In the genomic region with DNA sequence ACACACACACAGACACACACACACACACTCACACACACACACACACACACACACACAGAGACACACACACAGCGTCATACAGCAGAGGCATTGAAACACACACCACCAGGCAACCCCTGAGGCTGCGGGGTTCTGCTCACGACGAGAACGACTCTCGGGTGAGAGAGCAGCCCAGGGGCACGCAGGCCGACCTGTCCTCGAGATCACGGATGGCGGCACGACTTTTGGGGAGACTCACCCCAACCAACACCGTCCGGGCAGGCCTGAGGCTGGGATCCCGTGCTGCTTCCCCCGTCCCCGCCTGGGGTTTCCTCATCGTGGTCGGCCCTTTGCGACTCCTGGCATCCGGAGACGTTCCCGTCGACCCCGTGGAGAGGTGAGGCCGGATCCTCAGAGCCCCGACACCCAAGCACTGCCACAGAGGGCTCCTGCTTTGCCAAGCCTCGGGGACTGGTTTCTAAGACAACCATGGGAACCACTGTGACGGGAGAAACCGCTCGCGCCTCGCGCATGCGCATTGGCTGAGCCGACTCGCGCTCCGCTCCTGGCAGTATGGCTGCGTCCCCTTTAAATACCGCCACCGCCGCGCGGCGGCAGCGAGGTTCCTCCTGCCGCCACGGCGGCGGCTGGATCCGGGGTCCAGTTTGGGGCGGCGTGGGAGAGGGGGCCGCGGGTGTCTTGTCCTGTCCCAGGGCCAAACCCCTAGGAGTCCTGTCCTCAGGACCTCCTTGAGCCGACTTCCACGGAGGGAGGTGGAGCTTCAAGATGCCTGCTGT, we compare ENCODE assay signal across 8 cellular contexts.
DNase-seq lines count a peak whose midpoint lies in the region; ATAC-seq and TF ChIP-seq lines count a peak whose summit lies in the region.
"Not testable (repeated sequence)": the region's sequence is repeated elsewhere in the genome, so short reads cannot be mapped to it uniquely, and the experiment has no call there.

No MANE protein-coding gene starts in this region.

- not testable (repeated sequence) for TF ChIP-seq CTCF in CD14-positive monocyte (IDR thresholded peaks at IDR 0.05); OCI-LY7 (conservative IDR thresholded peaks at IDR 0.05; ENCODE audit: low read length); chondrocyte (IDR thresholded peaks at IDR 0.05)

- DNase-seq in CD14-positive monocyte (ENCODE audit: low spot score), result peak; percentile 5
- DNase-seq in OCI-LY7 (ENCODE audit: low spot score); chondrocyte (ENCODE audit: low spot score): not testable (repeated sequence)
- DNase-seq in activated T-cell treated with anti-CD3 and anti-CD28 coated beads, Interleukin-2, amount 50 U/mL, for 1 hour, result peak; percentile 28
- DNase-seq in left colon, result peak; percentile 18 to 19

- H4K20me1 ChIP-seq in OCI-LY7 (ENCODE audit: insufficient read depth, low read length), result not testable (repeated sequence)

- H3K27ac ChIP-seq in OCI-LY7 (ENCODE audit: low read depth, low read length, poor library complexity, severe bottlenecking); skin epidermis: not testable (repeated sequence)

- not testable (repeated sequence) for H3K9me3 ChIP-seq in OCI-LY7 (ENCODE audit: low read length)

- H3K4me1 ChIP-seq in OCI-LY7 (ENCODE audit: insufficient read depth, low read length, poor library complexity, severe bottlenecking), result not testable (repeated sequence)

- not testable (repeated sequence) for BruUV-seq in OCI-LY7 (replicated peaks; lab: Mats Ljungman, UMichigan)

- not testable (repeated sequence) for H3K79me2 ChIP-seq in OCI-LY7 (ENCODE audit: insufficient read depth, low read depth, low read length)

- intact Hi-C loops in CD14-positive monocyte (cut with micrococcal nuclease); OCI-LY7 (cut with micrococcal nuclease; ENCODE audit: unreplicated experiment); left colon (cut with DNase I, micrococcal nuclease): not testable (repeated sequence)

- H2AFZ ChIP-seq in OCI-LY7 (ENCODE audit: low read length), result not testable (repeated sequence)

- H3K27ac Mint-ChIP-seq in CD14-positive monocyte, result peak overlapping the region in 1 of 7 donors; percentile 74
- not testable (repeated sequence) for H3K27ac Mint-ChIP-seq in chondrocyte (ENCODE audit: unreplicated experiment)

- H3K27me3 Mint-ChIP-seq in CD14-positive monocyte (ENCODE audit: low read depth in 3 of 3); chondrocyte (ENCODE audit: low read depth): not testable (repeated sequence)

- POLR2A ChIA-PET in OCI-LY7 (lab: Charles Lee), result not testable (repeated sequence)

- H3K9me2 ChIP-seq in OCI-LY7 (ENCODE audit: insufficient read depth, low read length), result not testable (repeated sequence)

- not testable (repeated sequence) for H3K36me3 ChIP-seq in OCI-LY7 (ENCODE audit: insufficient read depth, low read length)

- peak; percentile 56 for ATAC-seq in GM19397 (IDR thresholded peaks at IDR 0.05; ENCODE audit: unreplicated experiment)
- ATAC-seq in HG02840 (IDR thresholded peaks at IDR 0.05; ENCODE audit: low FRiP score, unreplicated experiment), result peak; percentile 76
- ATAC-seq in left colon, result peak; percentile 60

- H3K4me3 ChIP-seq in OCI-LY7 (ENCODE audit: low read depth, low read length, poor library complexity, severe bottlenecking) (peak overlapping the region; percentile 52), skin epidermis (peak overlapping the region in 4 of 7 experiments; percentile 16 to 28 (median 20))

- not testable (repeated sequence) for H3K4me1 Mint-ChIP-seq in CD14-positive monocyte; chondrocyte (ENCODE audit: low read depth)

- H3K36me3 Mint-ChIP-seq in CD14-positive monocyte; chondrocyte (ENCODE audit: low read depth): not testable (repeated sequence)

- H3K9me3 Mint-ChIP-seq in CD14-positive monocyte; chondrocyte (ENCODE audit: low read depth): not testable (repeated sequence)

- CTCF ChIA-PET in OCI-LY7 (lab: Charles Lee; ENCODE audit: unreplicated experiment), result not testable (repeated sequence)

- not testable (repeated sequence) for H3K4me2 ChIP-seq in OCI-LY7 (ENCODE audit: low read length)

- H3K4me3 Mint-ChIP-seq in CD14-positive monocyte (peak overlapping the region in 1 of 2 donors; percentile 75), chondrocyte (ENCODE audit: unreplicated experiment) (peak overlapping the region; percentile 19)
